ENCODE assay signal across 1 cellular context in genomic region chr5:35159370-35159742, GRCh38.
TF ChIP-seq lines count a peak whose summit lies in the region.

No MANE protein-coding gene starts in this region.

TF ChIP-seq in HepG2, 621 proteins besides CTCF, POLR2A, EP300 and RAD21 (continued from another document and continues in another):
- TF ChIP-seq ZNF318 (CRISPR knock-in tag; IDR thresholded peaks at IDR 0.05) (no peak), ZNF205 (CRISPR knock-in tag; IDR thresholded peaks at IDR 0.05) (no peak), FOXA1 (IDR thresholded peaks at IDR 0.05) (no peak), FOXA1 (CRISPR knock-in tag; IDR thresholded peaks at IDR 0.05) (peak; percentile 83), ZNF468 (CRISPR knock-in tag; IDR thresholded peaks at IDR 0.05) (no peak), ZNF362 (CRISPR knock-in tag; IDR thresholded peaks at IDR 0.05; ENCODE audit: borderline replicate concordance) (peak; percentile 74; the same call in 1 of the 2 replicates), AFF4 (CRISPR knock-in tag; IDR thresholded peaks at IDR 0.05) (no peak), KLF15 (CRISPR knock-in tag; IDR thresholded peaks at IDR 0.05; ENCODE audit: borderline replicate concordance) (no peak), ZBTB46 (CRISPR knock-in tag; IDR thresholded peaks at IDR 0.05; ENCODE audit: borderline replicate concordance) (no peak), HOXA5 (CRISPR knock-in tag; IDR thresholded peaks at IDR 0.05) (no peak; the same call in 1 of the 2 replicates), FOXP4 (CRISPR knock-in tag; IDR thresholded peaks at IDR 0.05) (peak; percentile 83), SAP130 (CRISPR knock-in tag; IDR thresholded peaks at IDR 0.05; ENCODE audit: low read depth) (0 out of 2 replicates have a peak, but pooled peaks have one; percentile 26), THAP9 (CRISPR knock-in tag; IDR thresholded peaks at IDR 0.05; ENCODE audit: borderline replicate concordance) (no peak), GATAD1 (CRISPR knock-in tag; IDR thresholded peaks at IDR 0.05) (no peak), ZNF251 (CRISPR knock-in tag; IDR thresholded peaks at IDR 0.05) (no peak), NR2F6 (IDR thresholded peaks at IDR 0.05) (no peak), NR2F6 (CRISPR knock-in tag; IDR thresholded peaks at IDR 0.05) (no peak), MAF1 (CRISPR knock-in tag; IDR thresholded peaks at IDR 0.05; ENCODE audit: borderline replicate concordance) (no peak), ZNF274 (CRISPR knock-in tag; IDR thresholded peaks at IDR 0.05) (no peak), MTERF4 (CRISPR knock-in tag; IDR thresholded peaks at IDR 0.05) (no peak), TFE3 (CRISPR knock-in tag; IDR thresholded peaks at IDR 0.05) (peak; percentile 50), ZNF816 (CRISPR knock-in tag; IDR thresholded peaks at IDR 0.05; ENCODE audit: borderline replicate concordance) (no peak), TRAFD1 (CRISPR knock-in tag; IDR thresholded peaks at IDR 0.05; ENCODE audit: borderline replicate concordance) (no peak), HDAC1 (CRISPR knock-in tag; IDR thresholded peaks at IDR 0.05) (peak; percentile 25; the same call in 1 of the 2 replicates), CREM (IDR thresholded peaks at IDR 0.05) (peak; percentile 28; the same call in 1 of the 2 replicates), CREM (CRISPR knock-in tag; IDR thresholded peaks at IDR 0.05) (no peak)
